8 cellular contexts compared by ENCODE assay signal in genomic region chrX:112840382-112841113, GRCh38. TPM values are rescaled to one million over a fixed set of nuclear protein-coding genes. Genes with fewer than 3 reads are reported as not detected.
DNase-seq lines count a peak whose midpoint lies in the region; ATAC-seq lines count a peak whose summit lies in the region.

A gene with protein sequence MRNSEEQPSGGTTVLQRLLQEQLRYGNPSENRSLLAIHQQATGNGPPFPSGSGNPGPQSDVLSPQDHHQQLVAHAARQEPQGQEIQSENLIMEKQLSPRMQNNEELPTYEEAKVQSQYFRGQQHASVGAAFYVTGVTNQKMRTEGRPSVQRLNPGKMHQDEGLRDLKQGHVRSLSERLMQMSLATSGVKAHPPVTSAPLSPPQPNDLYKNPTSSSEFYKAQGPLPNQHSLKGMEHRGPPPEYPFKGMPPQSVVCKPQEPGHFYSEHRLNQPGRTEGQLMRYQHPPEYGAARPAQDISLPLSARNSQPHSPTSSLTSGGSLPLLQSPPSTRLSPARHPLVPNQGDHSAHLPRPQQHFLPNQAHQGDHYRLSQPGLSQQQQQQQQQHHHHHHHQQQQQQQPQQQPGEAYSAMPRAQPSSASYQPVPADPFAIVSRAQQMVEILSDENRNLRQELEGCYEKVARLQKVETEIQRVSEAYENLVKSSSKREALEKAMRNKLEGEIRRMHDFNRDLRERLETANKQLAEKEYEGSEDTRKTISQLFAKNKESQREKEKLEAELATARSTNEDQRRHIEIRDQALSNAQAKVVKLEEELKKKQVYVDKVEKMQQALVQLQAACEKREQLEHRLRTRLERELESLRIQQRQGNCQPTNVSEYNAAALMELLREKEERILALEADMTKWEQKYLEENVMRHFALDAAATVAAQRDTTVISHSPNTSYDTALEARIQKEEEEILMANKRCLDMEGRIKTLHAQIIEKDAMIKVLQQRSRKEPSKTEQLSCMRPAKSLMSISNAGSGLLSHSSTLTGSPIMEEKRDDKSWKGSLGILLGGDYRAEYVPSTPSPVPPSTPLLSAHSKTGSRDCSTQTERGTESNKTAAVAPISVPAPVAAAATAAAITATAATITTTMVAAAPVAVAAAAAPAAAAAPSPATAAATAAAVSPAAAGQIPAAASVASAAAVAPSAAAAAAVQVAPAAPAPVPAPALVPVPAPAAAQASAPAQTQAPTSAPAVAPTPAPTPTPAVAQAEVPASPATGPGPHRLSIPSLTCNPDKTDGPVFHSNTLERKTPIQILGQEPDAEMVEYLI (minus strand): TSS chrX:112840831. CDS start chrX:112823126, 17,705 bp downstream.

- no peak within 1 kb of the TSS for H2BK5ac ChIP-seq in neuronal stem cell (ENCODE audit: low read length)

- no peak within 1 kb of the TSS for H2BK120ac ChIP-seq in neuronal stem cell (ENCODE audit: low read depth, low read length)

- peak; percentile 49 to 76 (median 61) for DNase-seq in CD8-positive, alpha-beta memory T cell
- peak; percentile 63 for DNase-seq in HuH-7 (ENCODE audit: low spot score)
- DNase-seq in RPMI8226 = peak; percentile 51
- DNase-seq in activated naive CD4-positive, alpha-beta T cell (lab: John Stamatoyannopoulos, UW) = peak; percentile 1 to 27 (median 9)
- DNase-seq in germinal center (ENCODE audit: low spot score) = peak; percentile 45
- peak; percentile 72 for DNase-seq in neuronal stem cell (ENCODE audit: low spot score)

- CTCF ChIA-PET in CD8-positive, alpha-beta memory T cell (lab: Charles Lee) = interaction anchor here (1.3 to 1.8 kb wide), 2 partner anchors 16 to 1160 kb away, joined by 4 to 5 read pairs; partner anchors contain the start of gene ALG13

- no peaks in the 10 kb centered on the region for H3K79me1 ChIP-seq in neuronal stem cell (ENCODE audit: low read depth, low read length)

- H3K27me3 ChIP-seq in CD8-positive, alpha-beta memory T cell (ENCODE audit: insufficient read depth, low read length, poor library complexity, severe bottlenecking) = no peaks in the 10 kb centered on the region
- peaks cover 0 to 7% (median 0%) of the 10 kb centered on the region in 3 experiments for H3K27me3 ChIP-seq in neuronal stem cell (ENCODE audit: control insufficient read depth in 3 of 3, insufficient read depth in 3 of 3, low read depth in 1 of 3, low read length in 3 of 3)

- peaks cover 0 to 9% (median 0%) of the 10 kb centered on the region in 3 donors for H3K36me3 Mint-ChIP-seq in CD8-positive, alpha-beta memory T cell

- no peak within 1 kb of the TSS for H2AK5ac ChIP-seq in neuronal stem cell (ENCODE audit: low read depth, low read length)

- H3K4me1 Mint-ChIP-seq in CD8-positive, alpha-beta memory T cell = peaks cover 9 to 18% (median 9%) of the 10 kb centered on the region in 3 donors

- peak within 1 kb of the TSS; percentile 54 for H3K4me2 ChIP-seq in neuronal stem cell (ENCODE audit: insufficient read depth, low read length, poor library complexity, severe bottlenecking)

- peak within 1 kb of the TSS; percentile 71 for H3K4me3 ChIP-seq in CD8-positive, alpha-beta memory T cell (ENCODE audit: low read length)
- H3K4me3 ChIP-seq in neuronal stem cell (ENCODE audit: low read length in 2 of 2) = peak within 1 kb of the TSS; percentile 66 to 81

- H3K4me1 ChIP-seq in CD8-positive, alpha-beta memory T cell (ENCODE audit: insufficient read depth, low read length) = peaks cover 4% of the 10 kb centered on the region
- peaks cover 4% of the 10 kb centered on the region in 2 donors for H3K4me1 ChIP-seq in neuronal stem cell (ENCODE audit: control insufficient read depth in 2 of 2, insufficient read depth in 1 of 2, low read depth in 1 of 2, low read length in 2 of 2)

- H3K4ac ChIP-seq in neuronal stem cell (ENCODE audit: low read length) = peak within 1 kb of the TSS; percentile 37

- no peak within 1 kb of the TSS for H4K8ac ChIP-seq in neuronal stem cell (ENCODE audit: low read depth, low read length)

- peaks cover 0 to 6% of the 10 kb centered on the region in 2 donors for H3K27me3 Mint-ChIP-seq in CD8-positive, alpha-beta memory T cell

- H3K4me3 Mint-ChIP-seq in CD8-positive, alpha-beta memory T cell = peak within 1 kb of the TSS; percentile 87 to 98 (median 94)

- no CpG with 5 or more reads among the region's 49 CpGs for WGBS in neuronal stem cell (ENCODE audit: extremely low coverage in 2 of 2, insufficient read length in 2 of 2, insufficient replicate concordance in 1 of 2), 2 donors

- peak within 1 kb of the TSS; percentile 89 for H2AFZ ChIP-seq in neuronal stem cell (ENCODE audit: low read length)

- peak within 1 kb of the TSS; percentile 80 for H3K18ac ChIP-seq in neuronal stem cell (ENCODE audit: low read length)

- no peak within 1 kb of the TSS for H3K9ac ChIP-seq in neuronal stem cell (ENCODE audit: low read depth, low read length, poor library complexity)

- H4K91ac ChIP-seq in neuronal stem cell (ENCODE audit: low read depth, low read length, poor library complexity) = no peak within 1 kb of the TSS

- H3K14ac ChIP-seq in neuronal stem cell (ENCODE audit: low read length) = no peak within 1 kb of the TSS

- peak within 1 kb of the TSS; percentile 47 for H3K27ac ChIP-seq in CD8-positive, alpha-beta memory T cell (ENCODE audit: low read depth, low read length)
- H3K27ac ChIP-seq in neuronal stem cell (replicated peaks; ENCODE audit: low read length) (peak within 1 kb of the TSS; percentile 52), temporal lobe (ENCODE audit: low read depth, low read length) (peak within 1 kb of the TSS; percentile 87)

- no peak within 1 kb of the TSS for H3K23ac ChIP-seq in neuronal stem cell (ENCODE audit: low read depth, low read length, poor library complexity)

- POLR2A ChIA-PET in CD8-positive, alpha-beta memory T cell (lab: Charles Lee) = interaction anchor here (2.2 kb wide), 1 partner anchor 161 kb away, joined by 8 read pairs; the partner anchor contains the start of gene LHFPL1

- no peak within 1 kb of the TSS for H2BK15ac ChIP-seq in neuronal stem cell (ENCODE audit: low read length)

- ATAC-seq in GM21390 (IDR thresholded peaks at IDR 0.05; ENCODE audit: unreplicated experiment) = peak; percentile 69

- H3K9me3 ChIP-seq in CD8-positive, alpha-beta memory T cell (ENCODE audit: low read length) = no peaks in the 10 kb centered on the region
- H3K9me3 ChIP-seq in neuronal stem cell (replicated peaks in 1 of 2; ENCODE audit: control insufficient read depth in 2 of 2, insufficient read depth in 1 of 2, low read depth in 1 of 2, low read length in 2 of 2) = no peaks in the 10 kb centered on the region

- no peak within 1 kb of the TSS for H2BK12ac ChIP-seq in neuronal stem cell (ENCODE audit: low read length)

- H3K36me3 ChIP-seq in CD8-positive, alpha-beta memory T cell (ENCODE audit: insufficient read depth, low read length) = no peaks in the 10 kb centered on the region
- no peaks in the 10 kb centered on the region for H3K36me3 ChIP-seq in neuronal stem cell (replicated peaks in 1 of 2; ENCODE audit: control insufficient read depth in 2 of 2, insufficient read depth in 2 of 2, low read length in 2 of 2)

- H3K27ac Mint-ChIP-seq in CD8-positive, alpha-beta memory T cell = peak within 1 kb of the TSS; percentile 58 to 91 (median 88)

- no peaks in the 10 kb centered on the region for H3K9me3 Mint-ChIP-seq in CD8-positive, alpha-beta memory T cell

RNA-seq across cellular contexts. Expression of the gene that starts here (rescaled TPM):
- total RNA-seq in CD8-positive, alpha-beta memory T cell = 1 to 10 TPM; 1.4 to 1.5 TPM
- 3.2 TPM for polyA plus RNA-seq in CD8-positive, alpha-beta memory T cell
- 3.0 TPM for polyA plus RNA-seq in neuronal stem cell (2013, experiment 1 of 2)
- 3.3 TPM for polyA plus RNA-seq in neuronal stem cell (2013, experiment 2 of 2)
- total RNA-seq in temporal lobe = 15.5 TPM

Comparison
In these comparisons a context has a peak if more than half of its experiments do, and no peak if none do; other contexts are left out.
1. Peak in every context shown above with its lines: DNase-seq, ATAC-seq, H3K4me3 ChIP-seq and H3K27ac ChIP-seq.
2. DNase-seq: peak in every context shown above with its lines; median percentile 72 in neuronal stem cell; 63 in HuH-7; 61 in CD8-positive, alpha-beta memory T cell; 51 in RPMI8226; 45 in germinal center; 9 in activated naive CD4-positive, alpha-beta T cell.